Comparison of ENCODE assay signal across 9 cellular contexts in genomic region chr17:82240506-82241182, GRCh38. TPM values are rescaled to one million over a fixed set of nuclear protein-coding genes. Genes with fewer than 3 reads are reported as not detected.
A peak's percentile ranks its signal among the peaks of the same experiment; 100 is the strongest.
DNase-seq lines count a peak whose midpoint lies in the region; ATAC-seq and TF ChIP-seq lines count a peak whose summit lies in the region.
"Had no signal": no experiment of that assay in that cellular context is flagged by ENCODE, and none has a peak within 500 bp of the region (broad histone marks: within the 10 kb centered on the region; RNA-seq: fewer than 3 reads in every experiment).

No MANE protein-coding gene starts in this region.

- intact Hi-C loops in Right ventricle myocardium inferior (cut with DNase I) (no loop called here), left ventricle myocardium superior (cut with micrococcal nuclease) (no loop called here), body of pancreas (cut with DNase I) (no loop called here), OCI-LY7 (cut with micrococcal nuclease; ENCODE audit: unreplicated experiment) (no loop called here)
- intact Hi-C loops in naive thymus-derived CD4-positive, alpha-beta T cell (cut with micrococcal nuclease): no loop called here

- no peak overlapping the region for H2AFZ ChIP-seq in OCI-LY7 (ENCODE audit: low read length)

- POLR2A ChIA-PET in naive thymus-derived CD4-positive, alpha-beta T cell (lab: Charles Lee): interaction anchor here (0.5 to 2.6 kb wide), 10 partner anchors 9 to 77 kb away, joined by 3 to 11 read pairs (median 3); partner anchors contain the start of genes CD7 and SLC16A3
- POLR2A ChIA-PET in OCI-LY7 (lab: Charles Lee): no interaction called here

- H3K9me3 ChIP-seq in body of pancreas (no peaks in the 10 kb centered on the region), OCI-LY7 (ENCODE audit: low read length) (no peaks in the 10 kb centered on the region)
- no peaks in the 10 kb centered on the region for H3K9me3 ChIP-seq in naive thymus-derived CD4-positive, alpha-beta T cell (ENCODE audit: control insufficient read depth in 2 of 3, low read length in 3 of 3)

- no peak for TF ChIP-seq CTCF in body of pancreas (IDR thresholded peaks at IDR 0.05)
- no peak for TF ChIP-seq CTCF in OCI-LY7 (conservative IDR thresholded peaks at IDR 0.05; ENCODE audit: low read length)

- H3K36me3 Mint-ChIP-seq in naive thymus-derived CD4-positive, alpha-beta T cell: peaks cover 9 to 17% (median 11%) of the 10 kb centered on the region in 5 donors
- peaks cover 14% of the 10 kb centered on the region for H3K36me3 Mint-ChIP-seq in activated T-cell treated with anti-CD3 and anti-CD28 coated beads, Interleukin-2, amount 50 U/mL, for 4 hours (ENCODE audit: insufficient read depth)

- H3K9me3 Mint-ChIP-seq in naive thymus-derived CD4-positive, alpha-beta T cell: peaks cover 0 to 1% (median 0%) of the 10 kb centered on the region in 11 donors
- no peaks in the 10 kb centered on the region for H3K9me3 Mint-ChIP-seq in activated T-cell treated with anti-CD3 and anti-CD28 coated beads, Interleukin-2, amount 50 U/mL, for 4 hours

- BruUV-seq in OCI-LY7 (replicated peaks; lab: Mats Ljungman, UMichigan): no TSS peak

- WGBS in body of pancreas, 2 donors: 82 to 85% methylated on average over 12 to 19 of the region's 20 CpGs
- WGBS in urinary bladder: 68% methylated on average over 20 of the region's 20 CpGs

- H3K79me2 ChIP-seq in OCI-LY7 (ENCODE audit: insufficient read depth, low read depth, low read length): no peaks in the 10 kb centered on the region

- 0 out of 2 replicates have a peak, but pooled peaks cover 4% of the 10 kb centered on the region for H4K20me1 ChIP-seq in OCI-LY7 (ENCODE audit: insufficient read depth, low read length)

- CTCF ChIA-PET in naive thymus-derived CD4-positive, alpha-beta T cell (lab: Charles Lee): interaction anchor here (0.5 to 0.7 kb wide), 2 partner anchors 35 to 86 kb away, joined by 3 to 4 read pairs; no protein-coding TSS in a partner anchor
- CTCF ChIA-PET in OCI-LY7 (lab: Charles Lee; ENCODE audit: unreplicated experiment): interaction anchor here (0.7 kb wide), 1 partner anchor 217 kb away, joined by 3 read pairs; the partner anchor contains the start of gene LRRC45

- peaks cover 13 to 57% (median 48%) of the 10 kb centered on the region in 7 donors for H3K4me1 Mint-ChIP-seq in naive thymus-derived CD4-positive, alpha-beta T cell
- H3K4me1 Mint-ChIP-seq in activated T-cell treated with anti-CD3 and anti-CD28 coated beads, Interleukin-2, amount 50 U/mL, for 4 hours (ENCODE audit: low read depth): peaks cover 47% of the 10 kb centered on the region

- H3K27me3 ChIP-seq in body of pancreas: no peaks in the 10 kb centered on the region
- no peaks in the 10 kb centered on the region for H3K27me3 ChIP-seq in naive thymus-derived CD4-positive, alpha-beta T cell (ENCODE audit: control insufficient read depth in 2 of 2, insufficient read depth in 2 of 2, low read length in 2 of 2)

- peak overlapping the region in 4 of 10 donors; percentile 13 to 81 (median 42) for H3K4me3 Mint-ChIP-seq in naive thymus-derived CD4-positive, alpha-beta T cell
- no peak overlapping the region for H3K4me3 Mint-ChIP-seq in activated T-cell treated with anti-CD3 and anti-CD28 coated beads, Interleukin-2, amount 50 U/mL, for 4 hours

- H3K4me3 ChIP-seq in body of pancreas: no peak overlapping the region
- no peak overlapping the region for H3K4me3 ChIP-seq in naive thymus-derived CD4-positive, alpha-beta T cell (ENCODE audit: low read length)
- H3K4me3 ChIP-seq in urinary bladder (ENCODE audit: low read depth, low read length): no peak overlapping the region
- no peak overlapping the region for H3K4me3 ChIP-seq in OCI-LY7 (ENCODE audit: low read depth, low read length, poor library complexity, severe bottlenecking)

- DNase-seq in Right ventricle myocardium inferior (ENCODE audit: missing footprints): peak; percentile 59
- no peak for DNase-seq in left ventricle myocardium superior
- DNase-seq in body of pancreas: no peak
- no peak for DNase-seq in naive thymus-derived CD4-positive, alpha-beta T cell
- no peak for DNase-seq in NCI-H1105 (lab: John Stamatoyannopoulos, UW)
- no peak for DNase-seq in activated T-cell treated with anti-CD3 and anti-CD28 coated beads, Interleukin-2, amount 50 U/mL, for 4 hours
- no peak for DNase-seq in OCI-LY7 (ENCODE audit: low spot score)
- DNase-seq: DND-41 had no signal

- H3K4me2 ChIP-seq in OCI-LY7 (ENCODE audit: low read length): no peak overlapping the region

- H3K9me2 ChIP-seq in OCI-LY7 (ENCODE audit: insufficient read depth, low read length): no peaks in the 10 kb centered on the region

- H3K4me1 ChIP-seq in body of pancreas (peaks cover 58% of the 10 kb centered on the region), urinary bladder (ENCODE audit: insufficient read depth) (no peaks in the 10 kb centered on the region), OCI-LY7 (ENCODE audit: insufficient read depth, low read length, poor library complexity, severe bottlenecking) (no peaks in the 10 kb centered on the region)
- H3K4me1 ChIP-seq in naive thymus-derived CD4-positive, alpha-beta T cell (ENCODE audit: control insufficient read depth in 2 of 2, insufficient read depth in 2 of 2, low read length in 2 of 2): peaks cover 7 to 43% of the 10 kb centered on the region in 2 donors

- H3K27me3 Mint-ChIP-seq in naive thymus-derived CD4-positive, alpha-beta T cell: no peaks in the 10 kb centered on the region
- no peaks in the 10 kb centered on the region for H3K27me3 Mint-ChIP-seq in activated T-cell treated with anti-CD3 and anti-CD28 coated beads, Interleukin-2, amount 50 U/mL, for 4 hours (ENCODE audit: low read depth)

- TF ChIP-seq POLR2A in body of pancreas (IDR thresholded peaks at IDR 0.05): no peak

- H3K36me3 ChIP-seq in body of pancreas (replicated peaks in 1 of 2; ENCODE audit: insufficient read depth in 1 of 2, low read depth in 2 of 2): peaks cover 9 to 22% of the 10 kb centered on the region in 2 donors
- peaks cover 14 to 44% (median 15%) of the 10 kb centered on the region in 3 experiments for H3K36me3 ChIP-seq in naive thymus-derived CD4-positive, alpha-beta T cell (ENCODE audit: control insufficient read depth in 2 of 3, insufficient read depth in 3 of 3, low read length in 3 of 3)
- H3K36me3 ChIP-seq in urinary bladder (ENCODE audit: insufficient read depth): peaks cover 8% of the 10 kb centered on the region
- H3K36me3 ChIP-seq in OCI-LY7 (ENCODE audit: insufficient read depth, low read length): peaks cover 34% of the 10 kb centered on the region

- peak overlapping the region; percentile 5 to 74 (median 62) for H3K27ac ChIP-seq in body of pancreas
- peak overlapping the region; percentile 30 for H3K27ac ChIP-seq in naive thymus-derived CD4-positive, alpha-beta T cell (ENCODE audit: low read depth, low read length)
- peak overlapping the region; percentile 80 for H3K27ac ChIP-seq in urinary bladder (ENCODE audit: low read depth)
- H3K27ac ChIP-seq in OCI-LY7 (ENCODE audit: low read depth, low read length, poor library complexity, severe bottlenecking): no peak overlapping the region

- ATAC-seq in Right ventricle myocardium inferior (no peak), left ventricle myocardium superior (no peak), body of pancreas (no peak)
- ATAC-seq in naive thymus-derived CD4-positive, alpha-beta T cell: no peak
- ATAC-seq in activated T-cell treated with anti-CD3 and anti-CD28 coated beads, Interleukin-2, amount 50 U/mL, for 4 hours: no peak

- peak overlapping the region; percentile 65 to 87 (median 75) for H3K27ac Mint-ChIP-seq in naive thymus-derived CD4-positive, alpha-beta T cell

RNA-seq across cellular contexts. Expression of gene SLC16A3, which starts 11.8 kb away (rescaled TPM):
- 10.4 TPM for total RNA-seq in Right ventricle myocardium inferior
- total RNA-seq in left ventricle myocardium superior: 7.8 TPM
- total RNA-seq in body of pancreas: 1 to 10 TPM; 2.0 to 5.4 TPM
- total RNA-seq in naive thymus-derived CD4-positive, alpha-beta T cell: 100 to 1,000 TPM in 2 of 5 experiments, 10 to 100 TPM in 3; 14.6 to 264 (median 67.0) TPM
- 1 to 10 TPM; 1.4 to 1.9 TPM for polyA plus RNA-seq in naive thymus-derived CD4-positive, alpha-beta T cell
- total RNA-seq in urinary bladder: 29.9 TPM
- 65.5 TPM for polyA plus RNA-seq in urinary bladder
- total RNA-seq in activated T-cell treated with anti-CD3 and anti-CD28 coated beads, Interleukin-2, amount 50 U/mL, for 4 hours: 10 to 100 TPM; 22.0 to 31.5 (median 26.3) TPM
- 10.1 and 21.6 TPM in 2 replicates for total RNA-seq in OCI-LY7 (2014; rRNA removed; shearing (Covaris generic))
- total RNA-seq in OCI-LY7 (2022): 28.3 and 55.0 TPM in 2 replicates

RNA-seq across cellular contexts. Expression of gene CCDC57, which starts 28.0 kb away (rescaled TPM):
- total RNA-seq in Right ventricle myocardium inferior (7.9 TPM), left ventricle myocardium superior (8.1 TPM), body of pancreas (10 to 100 TPM; 24.1 to 60.3 TPM), urinary bladder (25.9 TPM), OCI-LY7 (2022) (56.1 and 58.7 TPM in 2 replicates)
- 100 to 1,000 TPM in 2 of 5 experiments, 10 to 100 TPM in 3; 75.7 to 127 (median 95.0) TPM for total RNA-seq in naive thymus-derived CD4-positive, alpha-beta T cell
- polyA plus RNA-seq in naive thymus-derived CD4-positive, alpha-beta T cell: 10 to 100 TPM; 32.1 to 36.8 TPM
- polyA plus RNA-seq in urinary bladder: 23.7 TPM
- total RNA-seq in activated T-cell treated with anti-CD3 and anti-CD28 coated beads, Interleukin-2, amount 50 U/mL, for 4 hours: 10 to 100 TPM; 48.9 to 64.6 (median 60.5) TPM
- 30.7 and 34.5 TPM in 2 replicates for total RNA-seq in OCI-LY7 (2014; rRNA removed; shearing (Covaris generic))

RNA-seq across cellular contexts. Expression of gene CSNK1D, which starts 32.9 kb away (rescaled TPM):
- total RNA-seq in Right ventricle myocardium inferior (62.6 TPM), left ventricle myocardium superior (64.4 TPM), body of pancreas (100 to 1,000 TPM in 1 of 2 donors, 10 to 100 TPM in 1; 37.6 to 116 TPM), urinary bladder (41.7 TPM), OCI-LY7 (2022) (170 and 181 TPM in 2 replicates)
- total RNA-seq in naive thymus-derived CD4-positive, alpha-beta T cell: 100 to 1,000 TPM; 144 to 249 (median 176) TPM
- polyA plus RNA-seq in naive thymus-derived CD4-positive, alpha-beta T cell: 10 to 100 TPM; 46.1 to 81.3 TPM
- polyA plus RNA-seq in urinary bladder: 122 TPM
- total RNA-seq in activated T-cell treated with anti-CD3 and anti-CD28 coated beads, Interleukin-2, amount 50 U/mL, for 4 hours: 100 to 1,000 TPM; 152 to 170 (median 164) TPM
- total RNA-seq in OCI-LY7 (2014; rRNA removed; shearing (Covaris generic)): 39.7 and 53.0 TPM in 2 replicates
